ENCODE assay signal across 8 cellular contexts in the genomic region with DNA sequence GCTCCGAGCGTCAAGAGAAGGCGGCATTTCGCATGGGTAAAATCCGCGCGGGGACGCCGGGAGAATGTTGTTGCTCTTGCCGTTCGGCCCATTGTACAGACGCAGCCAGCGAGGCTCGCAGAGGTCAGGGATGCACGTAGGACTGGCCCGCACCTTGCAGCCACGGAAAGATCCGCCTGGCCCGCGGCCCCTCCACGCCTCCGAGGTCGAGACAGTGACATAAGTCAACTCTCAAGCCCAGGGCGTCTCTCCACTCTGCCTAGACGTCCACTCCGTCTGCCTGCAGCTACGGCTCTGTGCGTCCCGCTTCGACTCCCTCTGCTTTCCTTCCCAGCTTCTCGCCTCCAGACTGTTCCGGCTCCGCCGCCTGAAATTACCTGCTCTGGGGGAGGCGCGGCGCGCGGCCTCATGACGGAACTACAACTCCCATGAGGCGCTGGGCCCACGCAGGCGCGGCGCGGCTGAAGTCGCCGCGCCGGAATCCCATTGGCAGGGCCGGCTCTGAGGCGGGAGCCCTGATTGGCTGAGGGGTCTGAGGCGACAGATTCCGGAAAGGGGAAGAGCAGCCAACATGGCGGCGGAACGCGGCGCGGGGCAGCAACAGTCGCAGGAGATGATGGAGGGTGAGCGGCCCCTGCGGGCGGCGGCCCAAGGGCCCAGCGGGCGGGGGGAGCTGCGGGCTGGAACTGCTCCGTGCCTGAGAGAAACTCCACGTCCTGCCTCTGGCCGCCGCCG. TPM values are rescaled to one million over a fixed set of nuclear protein-coding genes. Genes with fewer than 3 reads are reported as not detected.
DNase-seq lines count a peak whose midpoint lies in the region; ATAC-seq, FAIRE-seq and TF ChIP-seq lines count a peak whose summit lies in the region.

A gene with protein sequence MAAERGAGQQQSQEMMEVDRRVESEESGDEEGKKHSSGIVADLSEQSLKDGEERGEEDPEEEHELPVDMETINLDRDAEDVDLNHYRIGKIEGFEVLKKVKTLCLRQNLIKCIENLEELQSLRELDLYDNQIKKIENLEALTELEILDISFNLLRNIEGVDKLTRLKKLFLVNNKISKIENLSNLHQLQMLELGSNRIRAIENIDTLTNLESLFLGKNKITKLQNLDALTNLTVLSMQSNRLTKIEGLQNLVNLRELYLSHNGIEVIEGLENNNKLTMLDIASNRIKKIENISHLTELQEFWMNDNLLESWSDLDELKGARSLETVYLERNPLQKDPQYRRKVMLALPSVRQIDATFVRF (plus strand): TSS at position 543 of the 735 bp plus-strand sequence. CDS start 29 bp downstream, at position 572.

- H3K36me3 ChIP-seq in adrenal gland (replicated peaks in 1 of 2) = peaks cover 0 to 3% of the 10 kb centered on the region in 2 donors
- peaks cover 0 to 18% (median 9%) of the 10 kb centered on the region in 9 donors for H3K36me3 ChIP-seq in heart left ventricle
- H3K36me3 ChIP-seq in upper lobe of right lung = peaks cover 12% of the 10 kb centered on the region

- peak within 1 kb of the TSS in 4 of 5 donors; percentile 50 to 74 (median 64) for H3K27ac ChIP-seq in adrenal gland
- peak within 1 kb of the TSS; percentile 29 to 87 (median 84) for H3K27ac ChIP-seq in heart left ventricle
- peak within 1 kb of the TSS; percentile 84 for H3K27ac ChIP-seq in upper lobe of right lung

- ATAC-seq in HG02852 (IDR thresholded peaks at IDR 0.05; ENCODE audit: unreplicated experiment) (peak; percentile 70), heart left ventricle (peak; percentile 94 to 98 (median 97)), upper lobe of right lung (peak; percentile 94)

- peak; percentile 99 for FAIRE-seq in GM12892 (lab: Jason Lieb, UNC)

- H3K27me3 ChIP-seq in adrenal gland = no peaks in the 10 kb centered on the region
- H3K27me3 ChIP-seq in heart left ventricle = no peaks in the 10 kb centered on the region
- no peaks in the 10 kb centered on the region for H3K27me3 ChIP-seq in upper lobe of right lung

- intact Hi-C loops in adrenal gland (cut with DNase I) = no loop called here
- intact Hi-C loops in heart left ventricle (cut with DNase I) = loop anchor here in 5 of 10 donors (1.0 to 10.0 kb wide), 6 partner anchors 11 to 485 kb away; a partner anchor contains a TSS
- intact Hi-C loops in posterior vena cava (cut with DNase I) = no loop called here
- intact Hi-C loops in upper lobe of right lung (cut with DNase I) = no loop called here

- no peak for TF ChIP-seq CTCF in adrenal gland (IDR thresholded peaks at IDR 0.05)
- TF ChIP-seq CTCF in heart left ventricle (IDR thresholded peaks at IDR 0.05) = peak in 2 of 12 donors; percentile 30 to 37
- TF ChIP-seq CTCF in upper lobe of right lung (IDR thresholded peaks at IDR 0.05) = peak; percentile 10

- 0% methylated on average over 13 to 73 of the region's 73 CpGs for WGBS in adrenal gland, 4 donors
- WGBS in heart left ventricle, 4 donors = 0% methylated on average over 41 to 73 of the region's 73 CpGs

- H3K4me3 ChIP-seq in adrenal gland (peak within 1 kb of the TSS; percentile 34 to 95 (median 74)), heart left ventricle (peak within 1 kb of the TSS; percentile 69 to 100 (median 90)), upper lobe of right lung (peak within 1 kb of the TSS; percentile 98)

- H3K9me3 ChIP-seq in adrenal gland (replicated peaks in 1 of 3) (no peaks in the 10 kb centered on the region), heart left ventricle (no peaks in the 10 kb centered on the region), upper lobe of right lung (no peaks in the 10 kb centered on the region)

- TF ChIP-seq POLR2A in GM12892 (IDR thresholded peaks at IDR 0.05; ENCODE audit: low read depth, low read length) = peak; percentile 85
- TF ChIP-seq POLR2A in adrenal gland (IDR thresholded peaks at IDR 0.05) = peak in 1 of 2 donors; percentile 10
- TF ChIP-seq POLR2A in heart left ventricle (IDR thresholded peaks at IDR 0.05) = peak in 1 of 2 donors; percentile 80

- peak; percentile 99 for DNase-seq in GM12892 (ENCODE audit: insufficient read length)
- peak; percentile 92 for DNase-seq in NCI-H146 (lab: John Stamatoyannopoulos, UW)
- DNase-seq in T-helper 1 cell = peak; percentile 90 to 95 (median 95)
- DNase-seq in adrenal gland = peak; percentile 94 to 97 (median 95)
- peak; percentile 95 to 97 (median 96) for DNase-seq in heart left ventricle
- peak; percentile 99 for DNase-seq in posterior vena cava (ENCODE audit: low spot score)
- peak; percentile 97 for DNase-seq in upper lobe of right lung

- H3K4me1 ChIP-seq in adrenal gland (replicated peaks in 1 of 2) (peaks cover 7 to 22% of the 10 kb centered on the region in 2 donors), heart left ventricle (peaks cover 0 to 23% (median 15%) of the 10 kb centered on the region in 12 donors), upper lobe of right lung (peaks cover 17% of the 10 kb centered on the region)

RNA-seq across cellular contexts. Expression of the gene that starts here (rescaled TPM):
- 118 TPM for polyA plus RNA-seq in GM12892 (2012; ENCODE audit: missing spikeins)
- total RNA-seq in adrenal gland = 10 to 100 TPM; 26.2 to 79.9 (median 62.5) TPM
- 100 to 1,000 TPM in 1 of 3 donors, 10 to 100 TPM in 2; 50.0 to 128 (median 72.3) TPM for polyA plus RNA-seq in adrenal gland
- total RNA-seq in heart left ventricle = 100 to 1,000 TPM in 1 of 9 donors, 10 to 100 TPM in 8; 66.7 to 110 (median 74.7) TPM
- 100 to 1,000 TPM in 1 of 2 donors, 10 to 100 TPM in 1; 82.7 to 103 TPM for polyA plus RNA-seq in heart left ventricle
- total RNA-seq in posterior vena cava = 10 to 100 TPM; 49.3 to 53.0 TPM
- total RNA-seq in upper lobe of right lung = 60.7 TPM

Comparison
In these comparisons a context has a peak if more than half of its experiments do, and no peak if none do; other contexts are left out.
1. Peak in every context shown above with its lines: DNase-seq, ATAC-seq, H3K4me3 ChIP-seq and H3K27ac ChIP-seq.